Comparison of ENCODE assay signal across 8 cellular contexts in the genomic region with DNA sequence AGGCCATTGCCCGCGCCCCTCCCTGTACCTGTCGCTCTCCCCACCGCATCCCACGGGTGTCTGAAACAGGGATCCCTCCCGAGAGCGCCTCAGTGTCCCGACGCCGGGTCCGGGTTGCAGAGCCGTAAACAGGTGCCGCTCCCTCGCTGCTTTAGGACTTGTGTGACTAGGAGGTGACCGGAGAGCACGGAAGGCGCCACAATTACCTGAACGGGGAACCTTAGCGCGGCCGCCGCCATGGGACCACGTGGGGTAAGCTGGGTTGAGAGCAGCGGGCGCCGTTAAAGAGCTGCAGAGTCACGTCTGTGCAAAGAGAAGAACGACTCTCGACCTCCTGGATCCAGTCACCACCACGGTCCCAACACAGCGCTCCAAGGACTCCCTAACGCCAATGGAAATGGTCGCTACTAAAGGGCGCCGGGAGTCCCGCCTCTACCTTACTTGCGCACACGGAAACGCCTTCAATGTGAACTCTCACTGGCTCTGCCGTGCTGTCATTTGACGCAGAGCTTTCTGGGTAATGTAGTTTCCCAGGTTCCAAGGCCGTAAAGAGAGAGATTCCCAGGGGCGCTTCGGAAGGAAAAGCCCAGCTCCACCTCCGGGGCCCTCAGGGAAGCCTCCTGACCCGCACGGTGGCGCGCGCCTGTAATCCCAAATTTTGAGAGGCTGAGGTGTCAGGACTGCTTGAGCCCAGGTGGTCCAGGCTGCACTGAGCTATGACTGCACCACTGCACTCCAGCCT. TPM values are rescaled to one million over a fixed set of nuclear protein-coding genes. Genes with fewer than 3 reads are reported as not detected.
DNase-seq lines count a peak whose midpoint lies in the region; ATAC-seq and TF ChIP-seq lines count a peak whose summit lies in the region.

Gene ZNF552 (minus strand): TSS at position 409 of the 742 bp plus-strand sequence. CDS start 170 bp downstream, at position 239.

- H3K27ac Mint-ChIP-seq in progenitor cell of endocrine pancreas = peak within 1 kb of the TSS; percentile 97

- under 1% methylated on average over 50 of the region's 50 CpGs for WGBS in urinary bladder

- TF ChIP-seq CTCF in GM10266 (IDR thresholded peaks at IDR 0.05; ENCODE audit: control insufficient read depth, insufficient read depth, low read depth, missing control alignments) (no peak), left ventricle myocardium inferior (IDR thresholded peaks at IDR 0.05; ENCODE audit: borderline replicate concordance) (peak; percentile 19), progenitor cell of endocrine pancreas (IDR thresholded peaks at IDR 0.05; ENCODE audit: unreplicated experiment) (no peak)

- peak within 1 kb of the TSS; percentile 88 for H3K27ac ChIP-seq in left ventricle myocardium inferior (replicated peaks)
- peak within 1 kb of the TSS; percentile 53 for H3K27ac ChIP-seq in urinary bladder (ENCODE audit: low read depth)

- H3K36me3 ChIP-seq in left ventricle myocardium inferior (peaks cover 26% of the 10 kb centered on the region), urinary bladder (ENCODE audit: insufficient read depth) (no peaks in the 10 kb centered on the region)

- H3K4me1 Mint-ChIP-seq in progenitor cell of endocrine pancreas (ENCODE audit: low read depth) = peaks cover 74% of the 10 kb centered on the region

- peak within 1 kb of the TSS; percentile 95 for H3K4me3 Mint-ChIP-seq in progenitor cell of endocrine pancreas (ENCODE audit: low read depth)

- no peaks in the 10 kb centered on the region for H3K27me3 Mint-ChIP-seq in progenitor cell of endocrine pancreas

- H3K4me1 ChIP-seq in left ventricle myocardium inferior (peaks cover 51% of the 10 kb centered on the region), urinary bladder (ENCODE audit: insufficient read depth) (no peaks in the 10 kb centered on the region)

- no peaks in the 10 kb centered on the region for H3K9me3 ChIP-seq in left ventricle myocardium inferior (replicated peaks)

- DNase-seq in GM10266 (ENCODE audit: extremely low spot score) (peak; percentile 79), NCI-H1436 (lab: John Stamatoyannopoulos, UW) (peak; percentile 95), T-helper 1 cell (peak; percentile 57 to 85 (median 70)), amniotic stem cell (lab: John Stamatoyannopoulos, UW) (peak; percentile 91), left ventricle myocardium inferior (peak; percentile 82), progenitor cell of endocrine pancreas (ENCODE audit: low spot score, unreplicated experiment) (peak; percentile 60)

- H3K27me3 ChIP-seq in left ventricle myocardium inferior (ENCODE audit: low read depth) = no peaks in the 10 kb centered on the region

- ATAC-seq in HG02678 (IDR thresholded peaks at IDR 0.05; ENCODE audit: unreplicated experiment) = peak; percentile 76

- H3K36me3 Mint-ChIP-seq in progenitor cell of endocrine pancreas (ENCODE audit: insufficient read depth) = peaks cover 13% of the 10 kb centered on the region

- H3K9me3 Mint-ChIP-seq in progenitor cell of endocrine pancreas (ENCODE audit: low read depth) = no peaks in the 10 kb centered on the region

- intact Hi-C loops in left ventricle myocardium inferior (cut with micrococcal nuclease) = no loop called here

- peak within 1 kb of the TSS; percentile 85 for H3K4me3 ChIP-seq in left ventricle myocardium inferior
- peak within 1 kb of the TSS; percentile 70 for H3K4me3 ChIP-seq in urinary bladder (ENCODE audit: low read depth, low read length)

RNA-seq across cellular contexts. Expression of gene ZNF552, which starts in this region (rescaled TPM):
- total RNA-seq in left ventricle myocardium inferior = 3.9 TPM
- 27.2 and 27.9 TPM in 2 replicates for total RNA-seq in progenitor cell of endocrine pancreas
- total RNA-seq in urinary bladder = 24.5 TPM
- 6.5 TPM for polyA plus RNA-seq in urinary bladder

Comparison
In these comparisons a context has a peak if more than half of its experiments do, and no peak if none do; other contexts are left out.
1. Peak in every context shown above with its lines: DNase-seq, ATAC-seq, H3K4me3 ChIP-seq and H3K27ac ChIP-seq.